9 cellular contexts compared by ENCODE assay signal in genomic region chr15:44727462-44728231, GRCh38. TPM values are rescaled to one million over a fixed set of nuclear protein-coding genes. Genes with fewer than 3 reads are reported as not detected.
DNase-seq lines count a peak whose midpoint lies in the region; ATAC-seq and TF ChIP-seq lines count a peak whose summit lies in the region.
"Had no signal": no experiment of that assay in that cellular context is flagged by ENCODE, and none has a peak within 500 bp of the region (broad histone marks: within the 10 kb centered on the region; RNA-seq: fewer than 3 reads in every experiment).

No MANE protein-coding gene starts in this region.

- H4K20me1 ChIP-seq in mammary epithelial cell (ENCODE audit: insufficient read depth, low read length), result no peaks in the 10 kb centered on the region

- H3K9me3 ChIP-seq in A673 (ENCODE audit: low read depth, low read length, poor library complexity, severe bottlenecking) (no peaks in the 10 kb centered on the region), HUES64 (ENCODE audit: insufficient read depth, low read depth, low read length) (no peaks in the 10 kb centered on the region), mammary epithelial cell (replicated peaks; ENCODE audit: insufficient read depth, low read length) (no peaks in the 10 kb centered on the region)

- H3K27me3 ChIP-seq in A673 (replicated peaks; ENCODE audit: insufficient read depth, low read depth, low read length, poor library complexity) (no peaks in the 10 kb centered on the region), HUES64 (ENCODE audit: insufficient read depth, low read length) (peaks cover 13% of the 10 kb centered on the region; the same call in 1 of the 2 replicates), mammary epithelial cell (ENCODE audit: insufficient read depth, low read length) (no peaks in the 10 kb centered on the region)

- H3K4me2 ChIP-seq in mammary epithelial cell (ENCODE audit: insufficient read depth, low read depth, low read length), result peak overlapping the region; percentile 86

- H3K4me1 Mint-ChIP-seq in naive thymus-derived CD8-positive, alpha-beta T cell, result peaks cover 29 to 84% (median 70%) of the 10 kb centered on the region in 4 donors

- peak overlapping the region; percentile 31 to 100 (median 98) for H3K4me3 Mint-ChIP-seq in naive thymus-derived CD8-positive, alpha-beta T cell

- in situ Hi-C loops in mammary epithelial cell (cut with MboI; ENCODE audit: low sequenced_read_pairs in 2 of 2), result loop anchor here (5.0 to 25.0 kb wide), 3 partner anchors 63 to 140 kb away; partner anchors contain the start of gene SPG11 (in 2 of the 2)

- DNase-seq in A673 (ENCODE audit: low spot score) (no peak), mammary epithelial cell (peak; percentile 84), Kasumi-1 (lab: John Stamatoyannopoulos, UW) (no peak), NCI-H345 treated with DMSO at 0.1 percent for 48 hours (lab: John Stamatoyannopoulos, UW; ENCODE audit: unreplicated experiment) (no peak)
- no peak for DNase-seq in naive thymus-derived CD8-positive, alpha-beta T cell
- no peak for DNase-seq in stimulated activated CD4-positive, alpha-beta T cell treated with anti-CD3 and anti-CD28 coated beads, Interleukin-4, amount 100 ng/mL, for 1 hour
- DNase-seq: activated CD4-positive, alpha-beta T cell treated with anti-CD3 and anti-CD28 coated beads for 1 hour had no signal

- H2AFZ ChIP-seq in mammary epithelial cell (ENCODE audit: low read depth, low read length), result no peak overlapping the region

- no peaks in the 10 kb centered on the region for H3K9me3 Mint-ChIP-seq in naive thymus-derived CD8-positive, alpha-beta T cell

- H3K27me3 Mint-ChIP-seq in naive thymus-derived CD8-positive, alpha-beta T cell, result no peaks in the 10 kb centered on the region

- no peak for ATAC-seq in naive thymus-derived CD8-positive, alpha-beta T cell
- ATAC-seq in HG03280 (IDR thresholded peaks at IDR 0.05; ENCODE audit: unreplicated experiment), result no peak

- intact Hi-C loops in A673 (cut with micrococcal nuclease; ENCODE audit: unreplicated experiment) (loop anchor here (2.0 to 10.0 kb wide), 3 partner anchors 183 to 303 kb away; partner anchors contain the start of genes CTDSPL2 and SORD), mammary epithelial cell (cut with micrococcal nuclease) (loop anchor here (1.0 kb wide), 1 partner anchor 64 kb away; the partner anchor contains the start of gene SPG11)

- H3K36me3 Mint-ChIP-seq in naive thymus-derived CD8-positive, alpha-beta T cell, result peaks cover 0 to 15% (median 0%) of the 10 kb centered on the region in 3 donors

- peaks cover 14% of the 10 kb centered on the region for H3K36me3 ChIP-seq in A673 (ENCODE audit: insufficient read depth, low read length, poor library complexity, severe bottlenecking)
- H3K36me3 ChIP-seq in HUES64 (ENCODE audit: insufficient read depth, low read length), result peaks cover 4% of the 10 kb centered on the region; the same call in 1 of the 2 replicates
- H3K36me3 ChIP-seq in mammary epithelial cell (ENCODE audit: insufficient read depth, low read length), result peaks cover 2% of the 10 kb centered on the region

- TF ChIP-seq CTCF in A673 (conservative IDR thresholded peaks at IDR 0.05; ENCODE audit: low read depth, low read length) (no peak), mammary epithelial cell (conservative IDR thresholded peaks at IDR 0.05 in 1 of 2, IDR thresholded peaks at IDR 0.05 in 1 of 2; ENCODE audit: extremely low read depth in 1 of 2, insufficient read depth in 1 of 2, low read depth in 1 of 2, low read length in 2 of 2) (no peak)

- H3K4me1 ChIP-seq in A673 (ENCODE audit: insufficient read depth, low read length, poor library complexity, severe bottlenecking), result peaks cover 42% of the 10 kb centered on the region
- peaks cover 13% of the 10 kb centered on the region for H3K4me1 ChIP-seq in HUES64 (ENCODE audit: insufficient read depth, low read length)
- peaks cover 20% of the 10 kb centered on the region for H3K4me1 ChIP-seq in mammary epithelial cell (ENCODE audit: insufficient read depth, low read length)

- no TSS peak for BruUV-seq in A673 (replicated peaks; lab: Mats Ljungman, UMichigan)
- BruUV-seq in mammary epithelial cell (replicated peaks; lab: Mats Ljungman, UMichigan), result no TSS peak

- no peaks in the 10 kb centered on the region for H3K79me2 ChIP-seq in mammary epithelial cell (ENCODE audit: insufficient read depth, low read length)

- H3K9ac ChIP-seq in HUES64 (ENCODE audit: low read depth, low read length) (no peak overlapping the region), mammary epithelial cell (ENCODE audit: insufficient read depth, low read length) (peak overlapping the region; percentile 22)

- CTCF ChIA-PET in A673 (lab: Charles Lee) (no interaction called here), mammary epithelial cell (lab: Charles Lee; ENCODE audit: low non-redundant PET) (interaction anchor here (0.5 kb wide), 1 partner anchor 11 kb away, joined by 5 read pairs; no protein-coding TSS in a partner anchor)

- H3K27ac ChIP-seq in A673 (ENCODE audit: low read depth, low read length, poor library complexity, severe bottlenecking), result peak overlapping the region; percentile 95
- H3K27ac ChIP-seq in HUES64 (ENCODE audit: low read depth, low read length), result peak overlapping the region; percentile 12; the same call in 1 of the 2 replicates
- peak overlapping the region; percentile 91 for H3K27ac ChIP-seq in mammary epithelial cell (ENCODE audit: insufficient read depth, low read depth, low read length)

- dilution Hi-C loops in mammary epithelial cell (cut with HindIII; ENCODE audit: low sequenced_read_pairs), result loop anchor here (5.0 kb wide), 2 partner anchors 60 to 80 kb away; no protein-coding TSS in a partner anchor

- POLR2A ChIA-PET in A673 (lab: Charles Lee; ENCODE audit: low non-redundant PET), result interaction anchor here (0.7 to 1.1 kb wide), 2 partner anchors 15 to 21 kb away, joined by 4 to 6 read pairs; no protein-coding TSS in a partner anchor
- POLR2A ChIA-PET in naive thymus-derived CD8-positive, alpha-beta T cell (lab: Charles Lee), result interaction anchor here (2.0 to 22.5 kb wide), 7 partner anchors 10 to 61 kb away, joined by 7 to 1743 read pairs (median 36); partner anchors contain the start of genes B2M, PATL2, SPG11 and TRIM69

- H3K4me3 ChIP-seq in A673 (ENCODE audit: low read depth, low read length, poor library complexity, severe bottlenecking), result no peak overlapping the region
- 0 out of 2 replicates have a peak overlapping the region, but pooled peaks have one; percentile 76 for H3K4me3 ChIP-seq in HUES64 (ENCODE audit: low read length)
- H3K4me3 ChIP-seq in mammary epithelial cell (replicated peaks in 1 of 3; ENCODE audit: insufficient read depth in 1 of 3, low read depth in 2 of 3, low read length in 3 of 3), result peak overlapping the region in 1 of 3 experiments; percentile 76

- H3K27ac Mint-ChIP-seq in naive thymus-derived CD8-positive, alpha-beta T cell, result peak overlapping the region; percentile 98 to 100 (median 99)

- 91% methylated on average over 4 of the region's 6 CpGs for WGBS in HUES64
- 79% methylated on average over 6 of the region's 6 CpGs for WGBS in mammary epithelial cell (ENCODE audit: low coverage, missing lambda C conversion rate)

RNA-seq across cellular contexts. Expression of gene TRIM69, which starts 8.7 kb away (rescaled TPM):
- total RNA-seq in A673 (2021) (61.0 and 64.4 TPM in 2 replicates), mammary epithelial cell (1 to 10 TPM; 7.7 to 9.0 TPM)
- polyA plus RNA-seq in HUES64 (2013, experiment 1 of 2), result 2.8 TPM
- 4.6 TPM for polyA plus RNA-seq in HUES64 (2013, experiment 2 of 2)
- polyA plus RNA-seq in mammary epithelial cell, result 4.5 TPM
- 32.9 TPM for polyA minus RNA-seq in mammary epithelial cell
- total RNA-seq in naive thymus-derived CD8-positive, alpha-beta T cell, result 10 to 100 TPM; 28.9 to 34.9 TPM
- 10 to 100 TPM; 29.4 to 33.0 (median 31.6) TPM for polyA plus RNA-seq in naive thymus-derived CD8-positive, alpha-beta T cell

RNA-seq across cellular contexts. Expression of gene B2M, which starts 16.3 kb away (rescaled TPM):
- total RNA-seq in A673 (2021) (1,596 and 1,873 TPM in 2 replicates), mammary epithelial cell (100 to 1,000 TPM; 416 to 518 TPM)
- polyA plus RNA-seq in HUES64 (2013, experiment 1 of 2), result 79.3 TPM
- 87.9 TPM for polyA plus RNA-seq in HUES64 (2013, experiment 2 of 2)
- 2,230 TPM for polyA plus RNA-seq in mammary epithelial cell
- polyA minus RNA-seq in mammary epithelial cell, result 465 TPM
- 1,000 to 10,000 TPM; 6,403 to 7,046 TPM for total RNA-seq in naive thymus-derived CD8-positive, alpha-beta T cell
- over 10,000 TPM; 25,152 to 39,550 (median 31,716) TPM for polyA plus RNA-seq in naive thymus-derived CD8-positive, alpha-beta T cell

RNA-seq across cellular contexts. Expression of gene PATL2, which starts 16.5 kb away (rescaled TPM):
- total RNA-seq in A673 (2021) (1.2 and 1.6 TPM in 2 replicates), mammary epithelial cell (not detected)
- not detected for polyA plus RNA-seq in HUES64 (2013, experiment 1 of 2)
- not detected for polyA plus RNA-seq in HUES64 (2013, experiment 2 of 2)
- polyA plus RNA-seq in mammary epithelial cell, result 0.12 TPM
- polyA minus RNA-seq in mammary epithelial cell, result not detected
- 10 to 100 TPM; 69.4 to 69.9 TPM for total RNA-seq in naive thymus-derived CD8-positive, alpha-beta T cell
- polyA plus RNA-seq in naive thymus-derived CD8-positive, alpha-beta T cell, result 10 to 100 TPM in 2 of 3 donors, 1 to 10 TPM in 1; 7.2 to 21.8 (median 12.4) TPM

Comparison
In these comparisons a context has a peak if more than half of its experiments do, and no peak if none do; other contexts are left out.
1. H3K27ac ChIP-seq: peak in every context shown above with its lines; median percentile 95 in A673; 91 in mammary epithelial cell; 12 in HUES64.
2. RNA of gene PATL2, which starts 16.5 kb away (total RNA-seq): 69.4 to 69.9 TPM in naive thymus-derived CD8-positive, alpha-beta T cell; 1.2 to 1.6 TPM in A673 and not detected in mammary epithelial cell; every median in the first group is over 10 times any median in the second.